ENCODE assay signal across 21 cellular contexts in the genomic region with DNA sequence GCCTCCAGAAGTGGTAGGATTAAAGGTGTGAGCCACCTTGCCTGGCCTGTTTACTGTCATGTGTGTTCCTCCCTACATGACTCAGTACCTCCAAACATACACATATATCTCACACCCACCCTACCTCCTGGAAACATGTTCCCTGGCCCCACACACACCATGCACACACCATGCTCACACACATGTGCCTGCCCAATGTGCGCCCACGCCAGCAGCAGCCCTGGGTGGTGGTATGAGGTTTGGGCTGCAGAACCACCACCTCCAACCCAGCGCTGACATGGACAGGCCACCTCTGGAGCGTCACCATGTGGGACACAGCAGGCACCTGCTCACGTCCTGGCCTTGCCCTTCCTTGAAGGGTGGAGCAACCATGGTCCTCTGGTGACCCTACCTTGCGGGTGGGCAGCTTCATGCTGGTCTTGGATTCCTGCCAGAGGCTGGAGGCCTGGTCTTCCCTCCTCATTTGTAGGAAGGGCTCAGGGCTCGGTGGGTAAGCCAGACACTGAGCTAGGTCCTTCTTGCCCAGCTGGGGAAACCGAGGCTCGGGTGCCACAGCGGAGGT. TPM values are rescaled to one million over a fixed set of nuclear protein-coding genes. Genes with fewer than 3 reads are reported as not detected.
DNase-seq lines count a peak whose midpoint lies in the region; ATAC-seq and TF ChIP-seq lines count a peak whose summit lies in the region.
"Had no signal": no experiment of that assay in that cellular context is flagged by ENCODE, and none has a peak within 500 bp of the region (broad histone marks: within the 10 kb centered on the region; RNA-seq: fewer than 3 reads in every experiment).

No MANE protein-coding gene starts in this region.

- intact Hi-C loops in heart right ventricle (cut with DNase I) (loop anchor here in 3 of 10 donors (5.0 kb wide), 1 partner anchor 37 kb away; no protein-coding TSS in a partner anchor), Right ventricle myocardium inferior (cut with DNase I) (loop anchor here (5.0 kb wide), 1 partner anchor 37 kb away; no protein-coding TSS in a partner anchor)

- no peak overlapping the region for H2AFZ ChIP-seq in mesenchymal stem cell (ENCODE audit: low read depth, low read length)

- H3K4ac ChIP-seq in mesenchymal stem cell (ENCODE audit: low read depth in 1 of 2, low read length in 2 of 2) = peak overlapping the region; percentile 1 to 29

- peak overlapping the region; percentile 85 for H4K91ac ChIP-seq in mesenchymal stem cell (ENCODE audit: low read length)

- H3K23ac ChIP-seq in mesenchymal stem cell (ENCODE audit: low read length in 2 of 2) = no peak overlapping the region

- H3K79me1 ChIP-seq in mesenchymal stem cell (replicated peaks; ENCODE audit: low read length, poor library complexity, severe bottlenecking) = no peaks in the 10 kb centered on the region

- no peak overlapping the region for H2BK5ac ChIP-seq in mesenchymal stem cell (ENCODE audit: low read depth, low read length, poor library complexity, severe bottlenecking)

- no peak overlapping the region for H2BK15ac ChIP-seq in mesenchymal stem cell (ENCODE audit: low read depth, poor library complexity, severe bottlenecking)

- H2BK120ac ChIP-seq in mesenchymal stem cell (ENCODE audit: low read depth, low read length) = no peak overlapping the region

- peak overlapping the region in 1 of 2 experiments; percentile 63 for H3K14ac ChIP-seq in mesenchymal stem cell (ENCODE audit: low read length in 2 of 2)

- TF ChIP-seq CTCF in heart right ventricle (IDR thresholded peaks at IDR 0.05) (no peak), upper lobe of left lung (IDR thresholded peaks at IDR 0.05) (no peak)

- no peaks in the 10 kb centered on the region for H3K27me3 ChIP-seq in heart right ventricle
- no peaks in the 10 kb centered on the region for H3K27me3 ChIP-seq in mesenchymal stem cell (ENCODE audit: control insufficient read depth in 1 of 2, insufficient read depth in 1 of 2, low read length in 2 of 2)
- H3K27me3 ChIP-seq in upper lobe of left lung = no peaks in the 10 kb centered on the region

- ATAC-seq in heart right ventricle (no peak), Right ventricle myocardium inferior (no peak), upper lobe of left lung (ENCODE audit: low FRiP score in 2 of 2) (no peak), GM21825 (IDR thresholded peaks at IDR 0.05; ENCODE audit: unreplicated experiment) (no peak)
- ATAC-seq: activated T-cell treated with anti-CD3 and anti-CD28 coated beads, Interleukin-2, amount 50 U/mL, for 4 hours had no signal

- H3K4me1 ChIP-seq in heart right ventricle (peaks cover 6 to 86% (median 49%) of the 10 kb centered on the region in 9 donors), mesenchymal stem cell (ENCODE audit: control insufficient read depth, insufficient read depth, low read depth, low read length) (peaks cover 7% of the 10 kb centered on the region), upper lobe of left lung (peaks cover 18 to 38% (median 25%) of the 10 kb centered on the region in 4 donors)

- H3K4me3 ChIP-seq in heart right ventricle (no peak overlapping the region), mesenchymal stem cell (ENCODE audit: insufficient read depth in 1 of 2, low read depth in 1 of 2, low read length in 2 of 2) (no peak overlapping the region), upper lobe of left lung (no peak overlapping the region)

- no peak overlapping the region for H3K4me2 ChIP-seq in mesenchymal stem cell (ENCODE audit: low read length, poor library complexity, severe bottlenecking)

- no peak for TF ChIP-seq POLR2A in upper lobe of left lung (IDR thresholded peaks at IDR 0.05)

- no peak for TF ChIP-seq EP300 in upper lobe of left lung (IDR thresholded peaks at IDR 0.05)

- WGBS in heart right ventricle, 2 donors = 92 to 97% methylated on average over 10 of the region's 10 CpGs
- WGBS in mesenchymal stem cell = 85% methylated on average over 10 of the region's 10 CpGs
- 90 to 95% methylated on average over 8 to 10 of the region's 10 CpGs for WGBS in upper lobe of left lung, 2 donors

- peak overlapping the region; percentile 40 to 64 for H3K18ac ChIP-seq in mesenchymal stem cell (ENCODE audit: low read depth in 1 of 2, low read length in 2 of 2)

- peak overlapping the region; percentile 59 to 95 for H2BK12ac ChIP-seq in mesenchymal stem cell (ENCODE audit: low read length in 2 of 2)

- no peak overlapping the region for H2AK5ac ChIP-seq in mesenchymal stem cell (ENCODE audit: low read length, severe bottlenecking)

- no peak overlapping the region for H3K9ac ChIP-seq in mesenchymal stem cell (ENCODE audit: low read length)

- H4K8ac ChIP-seq in mesenchymal stem cell (ENCODE audit: low read length) = peak overlapping the region; percentile 21

- H3K36me3 ChIP-seq in heart right ventricle = no peaks in the 10 kb centered on the region
- H3K36me3 ChIP-seq in mesenchymal stem cell (ENCODE audit: control insufficient read depth in 1 of 2, insufficient read depth in 2 of 2, low read depth in 1 of 2, low read length in 2 of 2) = peaks cover 0 to 4% of the 10 kb centered on the region in 2 experiments
- H3K36me3 ChIP-seq in upper lobe of left lung = no peaks in the 10 kb centered on the region
- H3K36me3 ChIP-seq: neutrophil had no signal

- H3K9me3 ChIP-seq in heart right ventricle (no peaks in the 10 kb centered on the region), mesenchymal stem cell (ENCODE audit: control insufficient read depth, low read length) (no peaks in the 10 kb centered on the region), upper lobe of left lung (no peaks in the 10 kb centered on the region)
- H3K9me3 ChIP-seq: neutrophil, SK-N-SH had no signal

- no peak for DNase-seq in heart right ventricle
- DNase-seq in Right ventricle myocardium inferior (ENCODE audit: missing footprints) = no peak
- DNase-seq in mesenchymal stem cell = no peak
- DNase-seq in upper lobe of left lung = no peak
- DNase-seq in NCI-H1105 (lab: John Stamatoyannopoulos, UW) = no peak
- DNase-seq in SIG-M5 treated with dmso at 0.1 percent for 504 hours (lab: John Stamatoyannopoulos, UW; ENCODE audit: unreplicated experiment) = no peak
- DNase-seq: activated naive CD8-positive, alpha-beta T cell treated with anti-CD3 and anti-CD28 coated beads for 36 hours; activated T-cell treated with anti-CD3 and anti-CD28 coated beads, Interleukin-2, amount 50 U/mL, for 4 hours; CD4-positive, CD25-positive, alpha-beta regulatory T cell; central memory CD4-positive, alpha-beta T cell; NCI-H1694 treated with DMSO at 0.1 percent for 48 hours; SK-N-SH; stimulated activated CD4-positive, alpha-beta T cell treated with anti-CD3 and anti-CD28 coated beads, Interleukin-4, amount 100 ng/mL, for 4 hours had no signal

- H3K27ac ChIP-seq in heart right ventricle (peak overlapping the region in 9 of 10 donors; percentile 45 to 84 (median 56)), cingulate gyrus (ENCODE audit: low read depth, low read length) (peak overlapping the region; percentile 88), mesenchymal stem cell (ENCODE audit: low read length, poor library complexity, severe bottlenecking) (no peak overlapping the region), upper lobe of left lung (peak overlapping the region; percentile 57 to 80 (median 66))
- H3K27ac ChIP-seq: neutrophil had no signal

RNA-seq across cellular contexts. Expression of gene KIAA1671, which starts 37.9 kb away (rescaled TPM):
- 10 to 100 TPM in 9 of 10 donors, 1 to 10 TPM in 1; 8.9 to 26.2 (median 14.0) TPM for total RNA-seq in heart right ventricle
- 1 to 10 TPM; 2.9 to 5.7 TPM for polyA plus RNA-seq in heart right ventricle
- total RNA-seq in Right ventricle myocardium inferior = 12.8 TPM
- 6.7 TPM for polyA plus RNA-seq in mesenchymal stem cell (2013, experiment 1 of 2)
- 6.6 TPM for polyA plus RNA-seq in mesenchymal stem cell (2013, experiment 2 of 2)
- 10 to 100 TPM; 30.9 to 57.7 (median 42.1) TPM for total RNA-seq in upper lobe of left lung

RNA-seq across cellular contexts. Expression of gene LHFPL7, which starts 43.9 kb away (rescaled TPM):
- total RNA-seq in heart right ventricle (not detected), Right ventricle myocardium inferior (not detected), upper lobe of left lung (not detected)
- polyA plus RNA-seq in heart right ventricle = not detected
- not detected for polyA plus RNA-seq in mesenchymal stem cell (2013, experiment 1 of 2)
- polyA plus RNA-seq in mesenchymal stem cell (2013, experiment 2 of 2) = not detected
- total RNA-seq: A673; activated naive CD8-positive, alpha-beta T cell treated with anti-CD3 and anti-CD28 coated beads for 36 hours; activated T-cell treated with anti-CD3 and anti-CD28 coated beads, Interleukin-2, amount 50 U/mL, for 4 hours; CD4-positive, CD25-positive, alpha-beta regulatory T cell; HT1080; mononuclear cell; sciatic nerve; urinary bladder had no signal
- polyA plus RNA-seq: CD4-positive, CD25-positive, alpha-beta regulatory T cell; SK-N-SH; urinary bladder had no signal
